In genomic region chr17:42180922-42181850, GRCh38 we compare ENCODE assay signal across 8 cellular contexts. TPM values are rescaled to one million over a fixed set of nuclear protein-coding genes. Genes with fewer than 3 reads are reported as not detected.
DNase-seq lines count a peak whose midpoint lies in the region; ATAC-seq and TF ChIP-seq lines count a peak whose summit lies in the region.

TSS of gene KCNH4 (minus strand) at chr17:42181142. CDS start at chr17:42180945, 197 bp downstream.

- in situ Hi-C loops in Caki2 (cut with HindIII; ENCODE audit: low pct_unique_long_range_greater_than_20kb, low sequenced_read_pairs) = no loop called here

- no peaks in the 10 kb centered on the region for H3K9me3 ChIP-seq in HEK293 (ENCODE audit: control insufficient read depth, insufficient read depth, low read depth, low read length)

- H3K4me1 Mint-ChIP-seq in activated B cell treated with CpG ODN at 0.5 μM for 24 hours = peaks cover 65% of the 10 kb centered on the region

- POLR2A ChIA-PET in HEK293 (lab: Yijun Ruan, JAX) (interaction anchor here (0.5 to 1.2 kb wide), 4 partner anchors 13 to 63 kb away, joined by 3 to 22 read pairs (median 4); partner anchors contain the start of gene GHDC), activated B cell treated with CpG ODN at 0.5 μM for 24 hours (lab: Charles Lee) (interaction anchor here (1.0 to 7.1 kb wide), 9 partner anchors 13 to 1134 kb away, joined by 3 to 38 read pairs (median 4); partner anchors contain the start of genes DNAJC7, GHDC, KAT2A and RAB5C)

- no peaks in the 10 kb centered on the region for H3K36me3 ChIP-seq in HEK293 (ENCODE audit: control insufficient read depth in 2 of 2, insufficient read depth in 1 of 2, low read length in 2 of 2)

- H3K9me3 Mint-ChIP-seq in activated B cell treated with CpG ODN at 0.5 μM for 24 hours = no peaks in the 10 kb centered on the region

- no peaks in the 10 kb centered on the region for H3K36me3 Mint-ChIP-seq in activated B cell treated with CpG ODN at 0.5 μM for 24 hours (ENCODE audit: low read depth)

- no peak within 1 kb of the TSS for H3K27ac Mint-ChIP-seq in activated B cell treated with CpG ODN at 0.5 μM for 24 hours

- ATAC-seq in activated B cell treated with CpG ODN at 0.5 μM for 24 hours (ENCODE audit: low read depth) (peak; percentile 65), HG03095 (IDR thresholded peaks at IDR 0.05; ENCODE audit: unreplicated experiment) (no peak)

- DNase-seq in Caki2 (ENCODE audit: low read depth) (peak; percentile 64), NCI-H2029 treated with DMSO at 0.1 percent for 48 hours (lab: John Stamatoyannopoulos, UW) (peak; percentile 37), activated B cell treated with CpG ODN at 0.5 μM for 24 hours (peak; percentile 83), cardiac fibroblast (ENCODE audit: low read depth in 2 of 2) (peak; percentile 77 to 79), iris pigment epithelial cell (ENCODE audit: low read depth) (peak; percentile 82)
- DNase-seq in stimulated activated CD4-positive, alpha-beta T cell treated with anti-CD3 and anti-CD28 coated beads, Interleukin-12 subunit alpha, Interleukin-12 subunit beta, amount 100 ng/mL, for 4 hours = peak; percentile 85

- no peaks in the 10 kb centered on the region for H3K4me1 ChIP-seq in HEK293 (ENCODE audit: control insufficient read depth, insufficient read depth, low read length)

- H3K4me3 Mint-ChIP-seq in activated B cell treated with CpG ODN at 0.5 μM for 24 hours = peak within 1 kb of the TSS; percentile 74

- H3K27ac ChIP-seq in HEK293 (ENCODE audit: extremely low read depth, low read depth, low read length) = no peak within 1 kb of the TSS

- no peaks in the 10 kb centered on the region for H3K27me3 Mint-ChIP-seq in activated B cell treated with CpG ODN at 0.5 μM for 24 hours

- H3K4me3 ChIP-seq in HEK293 (ENCODE audit: low read depth, low read length) (peak within 1 kb of the TSS; percentile 28), cardiac fibroblast (replicated peaks in 1 of 2; ENCODE audit: low read depth in 2 of 2, low read length in 2 of 2) (peak within 1 kb of the TSS; percentile 26 to 28)

- CTCF ChIA-PET in HEK293 (lab: Yijun Ruan, JAX) (interaction anchor here (0.6 to 1.9 kb wide), 18 partner anchors 9 to 359 kb away, joined by 3 to 8 read pairs (median 4); partner anchors contain the start of gene GHDC), activated B cell treated with CpG ODN at 0.5 μM for 24 hours (lab: Charles Lee) (interaction anchor here (0.7 to 2.7 kb wide), 18 partner anchors 13 to 253 kb away, joined by 3 to 18 read pairs (median 4); partner anchors contain the start of genes CNP, DNAJC7, GHDC and KAT2A)

- intact Hi-C loops in activated B cell treated with CpG ODN at 0.5 μM for 24 hours (cut with micrococcal nuclease) = loop anchor here (1.0 to 5.0 kb wide), 8 partner anchors 26 to 276 kb away; partner anchors contain the start of genes ATP6V0A1, CNP, KAT2A and STAT3

- peak; percentile 26; the same call in 1 of the 2 replicates for TF ChIP-seq CTCF in HEK293 (tag by site-specific recombination; IDR thresholded peaks at IDR 0.05)
- TF ChIP-seq CTCF in activated B cell treated with CpG ODN at 0.5 μM for 24 hours (IDR thresholded peaks at IDR 0.05) = no peak
- TF ChIP-seq CTCF in cardiac fibroblast (IDR thresholded peaks at IDR 0.05; ENCODE audit: low read depth, low read length) = peak; percentile 55

TF ChIP-seq in HEK293, 187 proteins besides CTCF, POLR2A, EP300 and RAD21 (continues in another document):
- peak; percentile 24; the same call in 1 of the 2 replicates for TF ChIP-seq GLIS1 (tag by site-specific recombination; IDR thresholded peaks at IDR 0.05)
- TF ChIP-seq PRDM2 (tag by site-specific recombination; IDR thresholded peaks at IDR 0.05; ENCODE audit: borderline replicate concordance) = no peak
- no peak for TF ChIP-seq PRDM6 (tag by site-specific recombination; IDR thresholded peaks at IDR 0.05)
- no peak for TF ChIP-seq ZNF549 (tag by site-specific recombination; IDR thresholded peaks at IDR 0.05)
- TF ChIP-seq ZNF10 (tag by site-specific recombination; IDR thresholded peaks at IDR 0.05) = no peak
- no peak for TF ChIP-seq ZNF174 (tag by site-specific recombination; IDR thresholded peaks at IDR 0.05)
- TF ChIP-seq ZNF311 (tag by site-specific recombination; IDR thresholded peaks at IDR 0.05; ENCODE audit: borderline replicate concordance) = no peak
- TF ChIP-seq REPIN1 (tag by site-specific recombination; IDR thresholded peaks at IDR 0.05; ENCODE audit: low read depth) = no peak
- no peak for TF ChIP-seq ZFP41 (tag by site-specific recombination; IDR thresholded peaks at IDR 0.05; ENCODE audit: borderline replicate concordance)
- TF ChIP-seq ZBTB26 (tag by site-specific recombination; optimal IDR thresholded peaks at IDR 0.05) = peak; percentile 18
- TF ChIP-seq ZNF677 (tag by site-specific recombination; IDR thresholded peaks at IDR 0.05) = no peak
- 0 out of 2 replicates have a peak, but pooled peaks have one; percentile 18 for TF ChIP-seq ZNF692 (tag by site-specific recombination; IDR thresholded peaks at IDR 0.05)

RNA-seq across cellular contexts. Expression of gene KCNH4, which starts in this region (rescaled TPM):
- not detected in 2 replicates for total RNA-seq in Caki2 (2014; rRNA removed; shearing (Covaris generic); ENCODE audit: low replicate concordance)
- 0.59 and 0.80 TPM in 2 replicates for total RNA-seq in activated B cell treated with CpG ODN at 0.5 μM for 24 hours

Comparison
In these comparisons a context has a peak if more than half of its experiments do, and no peak if none do; other contexts are left out.
1. Peak in DNase-seq in Caki2; RNA of the gene not detected or under 1 TPM.
2. Peak in DNase-seq and ATAC-seq in activated B cell treated with CpG ODN at 0.5 μM for 24 hours; RNA of the gene not detected or under 1 TPM.